In genomic region chr16:49277766-49278566, GRCh38 we compare ENCODE assay signal across 25 cellular contexts. TPM values are rescaled to one million over a fixed set of nuclear protein-coding genes. Genes with fewer than 3 reads are reported as not detected.
DNase-seq lines count a peak whose midpoint lies in the region; ATAC-seq and TF ChIP-seq lines count a peak whose summit lies in the region.
"Had no signal": no experiment of that assay in that cellular context is flagged by ENCODE, and none has a peak within 500 bp of the region (broad histone marks: within the 10 kb centered on the region; RNA-seq: fewer than 3 reads in every experiment).

No MANE protein-coding gene starts in this region.

- H3K4me1 Mint-ChIP-seq in activated CD8-positive, alpha-beta memory T cell treated with anti-CD3 and anti-CD28 coated beads, Interleukin-2, amount 10 ng/mL, durations not matched to agents 7 days and 5 days, result peaks cover 8% of the 10 kb centered on the region
- H3K4me1 Mint-ChIP-seq in stimulated activated memory B cell treated with anti-CD40 and anti-IgM and Interleukin-4, amounts not matched to agents 10 μg/mL and 1 μg/mL and 100 μg/mL, for 72 hours, result peaks cover 5% of the 10 kb centered on the region

- no peaks in the 10 kb centered on the region for H3K36me3 ChIP-seq in suprapubic skin
- H3K36me3 ChIP-seq: heart left ventricle, upper lobe of right lung had no signal

- H3K4me3 ChIP-seq in coronary artery (peak overlapping the region; percentile 44), suprapubic skin (peak overlapping the region; percentile 4)
- H3K4me3 ChIP-seq: upper lobe of right lung had no signal

- peaks cover 2% of the 10 kb centered on the region for H3K9me3 Mint-ChIP-seq in activated CD8-positive, alpha-beta memory T cell treated with anti-CD3 and anti-CD28 coated beads, Interleukin-2, amount 10 ng/mL, durations not matched to agents 7 days and 5 days (ENCODE audit: low read depth)
- no peaks in the 10 kb centered on the region for H3K9me3 Mint-ChIP-seq in stimulated activated memory B cell treated with anti-CD40 and anti-IgM and Interleukin-4, amounts not matched to agents 10 μg/mL and 1 μg/mL and 100 μg/mL, for 72 hours
- H3K9me3 Mint-ChIP-seq: activated B cell treated with CpG ODN at 0.5 μM for 24 hours; activated naive CD4-positive, alpha-beta T cell treated with anti-CD3 and anti-CD28 coated beads for 36 hours had no signal

- H3K27ac Mint-ChIP-seq in activated CD8-positive, alpha-beta memory T cell treated with anti-CD3 and anti-CD28 coated beads, Interleukin-2, amount 10 ng/mL, durations not matched to agents 7 days and 5 days, result peak overlapping the region; percentile 50
- H3K27ac Mint-ChIP-seq in stimulated activated memory B cell treated with anti-CD40 and anti-IgM and Interleukin-4, amounts not matched to agents 10 μg/mL and 1 μg/mL and 100 μg/mL, for 72 hours, result no peak overlapping the region
- H3K27ac Mint-ChIP-seq: activated B cell treated with CpG ODN at 0.5 μM for 24 hours; activated naive CD4-positive, alpha-beta T cell treated with anti-CD3 and anti-CD28 coated beads for 36 hours; memory B cell had no signal

- no peak for TF ChIP-seq POLR2A in suprapubic skin (IDR thresholded peaks at IDR 0.05)

- TF ChIP-seq EP300 in suprapubic skin (IDR thresholded peaks at IDR 0.05), result no peak

- ATAC-seq in activated CD8-positive, alpha-beta memory T cell treated with anti-CD3 and anti-CD28 coated beads, Interleukin-2, amount 10 ng/mL, durations not matched to agents 7 days and 5 days, result no peak
- ATAC-seq in SK-N-SH treated with all-trans-retinoic acid at 6 μM for 48 hours (no peak), HG02938 (IDR thresholded peaks at IDR 0.05; ENCODE audit: unreplicated experiment) (no peak)
- no peak for ATAC-seq in stimulated activated memory B cell treated with anti-CD40 and anti-IgM and Interleukin-4, amounts not matched to agents 10 μg/mL and 1 μg/mL and 100 μg/mL, for 72 hours
- ATAC-seq: heart left ventricle; naive thymus-derived CD8-positive, alpha-beta T cell; upper lobe of right lung had no signal

- TF ChIP-seq CTCF in coronary artery (IDR thresholded peaks at IDR 0.05) (no peak), suprapubic skin (IDR thresholded peaks at IDR 0.05) (no peak)

- 8% methylated on average over 34 of the region's 49 CpGs for WGBS in suprapubic skin

- H3K27ac ChIP-seq in coronary artery, result no peak overlapping the region
- H3K27ac ChIP-seq in suprapubic skin, result no peak overlapping the region
- H3K27ac ChIP-seq: 22Rv1, heart left ventricle, upper lobe of right lung had no signal

- peaks cover 80% of the 10 kb centered on the region for H3K27me3 Mint-ChIP-seq in activated CD8-positive, alpha-beta memory T cell treated with anti-CD3 and anti-CD28 coated beads, Interleukin-2, amount 10 ng/mL, durations not matched to agents 7 days and 5 days
- H3K27me3 Mint-ChIP-seq in stimulated activated memory B cell treated with anti-CD40 and anti-IgM and Interleukin-4, amounts not matched to agents 10 μg/mL and 1 μg/mL and 100 μg/mL, for 72 hours, result peaks cover 87% of the 10 kb centered on the region

- no peak overlapping the region for H3K4me3 Mint-ChIP-seq in activated CD8-positive, alpha-beta memory T cell treated with anti-CD3 and anti-CD28 coated beads, Interleukin-2, amount 10 ng/mL, durations not matched to agents 7 days and 5 days
- no peak overlapping the region for H3K4me3 Mint-ChIP-seq in stimulated activated memory B cell treated with anti-CD40 and anti-IgM and Interleukin-4, amounts not matched to agents 10 μg/mL and 1 μg/mL and 100 μg/mL, for 72 hours
- H3K4me3 Mint-ChIP-seq: activated B cell treated with CpG ODN at 0.5 μM for 24 hours; activated naive CD4-positive, alpha-beta T cell treated with anti-CD3 and anti-CD28 coated beads for 36 hours; memory B cell had no signal

- no peak for DNase-seq in activated CD8-positive, alpha-beta memory T cell treated with anti-CD3 and anti-CD28 coated beads, Interleukin-2, amount 10 ng/mL, durations not matched to agents 7 days and 5 days
- DNase-seq in activated CD8-positive, alpha-beta memory T cell treated with anti-CD3 and anti-CD28 coated beads for 24 hours, result no peak
- no peak for DNase-seq in coronary artery (ENCODE audit: low spot score)
- DNase-seq in iPS-NIHi11 (ENCODE audit: low spot score), result peak; percentile 39
- no peak for DNase-seq in suprapubic skin (ENCODE audit: low spot score in 2 of 2)
- DNase-seq: activated B cell treated with CpG ODN at 0.5 μM for 24 hours; activated CD4-positive, alpha-beta T cell treated with anti-CD3 and anti-CD28 coated beads, Interleukin-2, amount 50 U/mL, for 48 hours; activated naive CD4-positive, alpha-beta T cell treated with anti-CD3 and anti-CD28 coated beads for 36 hours; DMS79; effector memory CD4-positive, alpha-beta T cell; heart left ventricle; kidney; naive thymus-derived CD8-positive, alpha-beta T cell; NCI-H1105 treated with DMSO at 0.1 percent for 48 hours; NCI-H2107; NCI-H510A; small intestine; T-helper 9 cell; upper lobe of right lung had no signal

- H3K9me3 ChIP-seq in suprapubic skin, result no peaks in the 10 kb centered on the region
- H3K9me3 ChIP-seq: heart left ventricle, upper lobe of right lung had no signal

- peaks cover 8% of the 10 kb centered on the region for H3K36me3 Mint-ChIP-seq in activated CD8-positive, alpha-beta memory T cell treated with anti-CD3 and anti-CD28 coated beads, Interleukin-2, amount 10 ng/mL, durations not matched to agents 7 days and 5 days
- H3K36me3 Mint-ChIP-seq in stimulated activated memory B cell treated with anti-CD40 and anti-IgM and Interleukin-4, amounts not matched to agents 10 μg/mL and 1 μg/mL and 100 μg/mL, for 72 hours, result no peaks in the 10 kb centered on the region

- H3K27me3 ChIP-seq in suprapubic skin, result peaks cover 100% of the 10 kb centered on the region

- CTCF ChIA-PET in activated CD8-positive, alpha-beta memory T cell treated with anti-CD3 and anti-CD28 coated beads, Interleukin-2, amount 10 ng/mL, durations not matched to agents 7 days and 5 days (lab: Charles Lee), result no interaction called here

- peaks cover 58% of the 10 kb centered on the region for H3K4me1 ChIP-seq in suprapubic skin

TF ChIP-seq in SK-N-SH treated with all-trans-retinoic acid at 6 μM for 48 hours, 23 proteins besides CTCF, POLR2A, EP300 and RAD21 (continues in another document):
- TF ChIP-seq ZNF8 (CRISPR knock-in tag; IDR thresholded peaks at IDR 0.05) (no peak), OSR1 (CRISPR knock-in tag; IDR thresholded peaks at IDR 0.05) (no peak), ZFP3 (CRISPR knock-in tag; IDR thresholded peaks at IDR 0.05) (no peak), GLIS3 (CRISPR knock-in tag; IDR thresholded peaks at IDR 0.05) (no peak), CSDC2 (CRISPR knock-in tag; IDR thresholded peaks at IDR 0.05) (no peak), BACH2 (CRISPR knock-in tag; IDR thresholded peaks at IDR 0.05; ENCODE audit: borderline replicate concordance) (no peak), ZFP30 (CRISPR knock-in tag; IDR thresholded peaks at IDR 0.05) (no peak), ARNTL (CRISPR knock-in tag; IDR thresholded peaks at IDR 0.05; ENCODE audit: borderline replicate concordance, low read depth) (no peak), TCF4 (CRISPR knock-in tag; IDR thresholded peaks at IDR 0.05; ENCODE audit: borderline replicate concordance) (no peak), ISL1 (CRISPR knock-in tag; IDR thresholded peaks at IDR 0.05) (no peak), SNAI2 (CRISPR knock-in tag; IDR thresholded peaks at IDR 0.05) (no peak), ZNF565 (CRISPR knock-in tag; conservative IDR thresholded peaks at IDR 0.05; ENCODE audit: low read depth) (no peak)
- TF ChIP-seq, protein P1, sequence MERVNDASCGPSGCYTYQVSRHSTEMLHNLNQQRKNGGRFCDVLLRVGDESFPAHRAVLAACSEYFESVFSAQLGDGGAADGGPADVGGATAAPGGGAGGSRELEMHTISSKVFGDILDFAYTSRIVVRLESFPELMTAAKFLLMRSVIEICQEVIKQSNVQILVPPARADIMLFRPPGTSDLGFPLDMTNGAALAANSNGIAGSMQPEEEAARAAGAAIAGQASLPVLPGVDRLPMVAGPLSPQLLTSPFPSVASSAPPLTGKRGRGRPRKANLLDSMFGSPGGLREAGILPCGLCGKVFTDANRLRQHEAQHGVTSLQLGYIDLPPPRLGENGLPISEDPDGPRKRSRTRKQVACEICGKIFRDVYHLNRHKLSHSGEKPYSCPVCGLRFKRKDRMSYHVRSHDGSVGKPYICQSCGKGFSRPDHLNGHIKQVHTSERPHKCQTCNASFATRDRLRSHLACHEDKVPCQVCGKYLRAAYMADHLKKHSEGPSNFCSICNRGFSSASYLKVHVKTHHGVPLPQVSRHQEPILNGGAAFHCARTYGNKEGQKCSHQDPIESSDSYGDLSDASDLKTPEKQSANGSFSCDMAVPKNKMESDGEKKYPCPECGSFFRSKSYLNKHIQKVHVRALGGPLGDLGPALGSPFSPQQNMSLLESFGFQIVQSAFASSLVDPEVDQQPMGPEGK (CRISPR knock-in tag; IDR thresholded peaks at IDR 0.05; ENCODE audit: borderline replicate concordance), result no peak
- TF ChIP-seq, protein P2, sequence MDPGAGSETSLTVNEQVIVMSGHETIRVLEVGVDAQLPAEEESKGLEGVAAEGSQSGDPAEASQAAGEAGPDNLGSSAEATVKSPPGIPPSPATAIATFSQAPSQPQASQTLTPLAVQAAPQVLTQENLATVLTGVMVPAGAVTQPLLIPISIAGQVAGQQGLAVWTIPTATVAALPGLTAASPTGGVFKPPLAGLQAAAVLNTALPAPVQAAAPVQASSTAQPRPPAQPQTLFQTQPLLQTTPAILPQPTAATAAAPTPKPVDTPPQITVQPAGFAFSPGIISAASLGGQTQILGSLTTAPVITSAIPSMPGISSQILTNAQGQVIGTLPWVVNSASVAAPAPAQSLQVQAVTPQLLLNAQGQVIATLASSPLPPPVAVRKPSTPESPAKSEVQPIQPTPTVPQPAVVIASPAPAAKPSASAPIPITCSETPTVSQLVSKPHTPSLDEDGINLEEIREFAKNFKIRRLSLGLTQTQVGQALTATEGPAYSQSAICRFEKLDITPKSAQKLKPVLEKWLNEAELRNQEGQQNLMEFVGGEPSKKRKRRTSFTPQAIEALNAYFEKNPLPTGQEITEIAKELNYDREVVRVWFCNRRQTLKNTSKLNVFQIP (CRISPR knock-in tag; IDR thresholded peaks at IDR 0.05; ENCODE audit: borderline replicate concordance, low read depth), result no peak

RNA-seq across cellular contexts. Expression of gene CBLN1, which starts 3.7 kb away (rescaled TPM):
- total RNA-seq in activated CD8-positive, alpha-beta memory T cell treated with anti-CD3 and anti-CD28 coated beads, Interleukin-2, amount 10 ng/mL, durations not matched to agents 7 days and 5 days, result not detected
- under 1 TPM in 1 of 4 donors, not detected in 3; 0.49 TPM for total RNA-seq in suprapubic skin
- total RNA-seq: activated B cell treated with CpG ODN at 0.5 μM for 24 hours; activated naive CD4-positive, alpha-beta T cell treated with anti-CD3 and anti-CD28 coated beads for 36 hours; naive thymus-derived CD8-positive, alpha-beta T cell; RPMI7951 had no signal
